8 cellular contexts compared by ENCODE assay signal in genomic region chr14:21868442-21869046, GRCh38.
DNase-seq lines count a peak whose midpoint lies in the region; ATAC-seq, FAIRE-seq and TF ChIP-seq lines count a peak whose summit lies in the region.

No MANE protein-coding gene starts in this region.

- no peak for FAIRE-seq in D721Med (lab: Jason Lieb, UNC)

- DNase-seq in D721Med (ENCODE audit: insufficient read length, low spot score), result no peak
- DNase-seq in NCI-H1048 (lab: John Stamatoyannopoulos, UW), result peak; percentile 5
- peak; percentile 27 to 63 (median 54) for DNase-seq in activated CD4-positive, CD25-positive, alpha-beta regulatory T cell (lab: John Stamatoyannopoulos, UW)
- DNase-seq in cardiac fibroblast (ENCODE audit: low read depth in 2 of 2), result peak; percentile 39 to 58
- DNase-seq in lung microvascular endothelial cell (ENCODE audit: low read depth in 2 of 2), result peak; percentile 80 to 87
- peak; percentile 36 to 73 for DNase-seq in stimulated activated CD8-positive, alpha-beta memory T cell treated with anti-CD3 and anti-CD28 coated beads, Interleukin-2, amount 100 ng/mL, for 48 hours (ENCODE audit: low read depth in 2 of 2)

- TF ChIP-seq CTCF in D721Med (IDR thresholded peaks at IDR 0.05; ENCODE audit: insufficient read depth, missing control alignments), result peak; percentile 79
- peak; percentile 68 for TF ChIP-seq CTCF in cardiac fibroblast (IDR thresholded peaks at IDR 0.05; ENCODE audit: low read depth, low read length)

- no peak overlapping the region for H3K4me3 ChIP-seq in cardiac fibroblast (replicated peaks in 1 of 2; ENCODE audit: low read depth in 2 of 2, low read length in 2 of 2)

- ATAC-seq in GM21528 (IDR thresholded peaks at IDR 0.05; ENCODE audit: low FRiP score, unreplicated experiment) (peak; percentile 63), HG03025 (IDR thresholded peaks at IDR 0.05; ENCODE audit: low FRiP score, unreplicated experiment) (no peak)
